ENCODE assay signal across 1 cellular context in genomic region chr6:37570801-37571200, GRCh38.
TF ChIP-seq lines count a peak whose summit lies in the region.

No MANE protein-coding gene starts in this region.

TF ChIP-seq in GM23338, 12 proteins besides CTCF, POLR2A, EP300 and RAD21:
- peak; percentile 65 for TF ChIP-seq REST (IDR thresholded peaks at IDR 0.05; ENCODE audit: unreplicated experiment)
- no peak for TF ChIP-seq ZNF462 (CRISPR knock-in tag; IDR thresholded peaks at IDR 0.05)
- TF ChIP-seq JUNB (IDR thresholded peaks at IDR 0.05; ENCODE audit: unreplicated experiment) = no peak
- TF ChIP-seq EZH2 (IDR thresholded peaks at IDR 0.05; ENCODE audit: low read depth, unreplicated experiment) = no peak
- TF ChIP-seq EZH2phosphoT487 (IDR thresholded peaks at IDR 0.05; ENCODE audit: unreplicated experiment) = no peak
- no peak for TF ChIP-seq NANOG (IDR thresholded peaks at IDR 0.05; ENCODE audit: borderline replicate concordance)
- no peak for TF ChIP-seq CREB1 (CRISPR knock-in tag; IDR thresholded peaks at IDR 0.05; ENCODE audit: low read depth)
- no peak for TF ChIP-seq ETS1 (IDR thresholded peaks at IDR 0.05)
